ENCODE assay signal across 1 cellular context in the genomic region with DNA sequence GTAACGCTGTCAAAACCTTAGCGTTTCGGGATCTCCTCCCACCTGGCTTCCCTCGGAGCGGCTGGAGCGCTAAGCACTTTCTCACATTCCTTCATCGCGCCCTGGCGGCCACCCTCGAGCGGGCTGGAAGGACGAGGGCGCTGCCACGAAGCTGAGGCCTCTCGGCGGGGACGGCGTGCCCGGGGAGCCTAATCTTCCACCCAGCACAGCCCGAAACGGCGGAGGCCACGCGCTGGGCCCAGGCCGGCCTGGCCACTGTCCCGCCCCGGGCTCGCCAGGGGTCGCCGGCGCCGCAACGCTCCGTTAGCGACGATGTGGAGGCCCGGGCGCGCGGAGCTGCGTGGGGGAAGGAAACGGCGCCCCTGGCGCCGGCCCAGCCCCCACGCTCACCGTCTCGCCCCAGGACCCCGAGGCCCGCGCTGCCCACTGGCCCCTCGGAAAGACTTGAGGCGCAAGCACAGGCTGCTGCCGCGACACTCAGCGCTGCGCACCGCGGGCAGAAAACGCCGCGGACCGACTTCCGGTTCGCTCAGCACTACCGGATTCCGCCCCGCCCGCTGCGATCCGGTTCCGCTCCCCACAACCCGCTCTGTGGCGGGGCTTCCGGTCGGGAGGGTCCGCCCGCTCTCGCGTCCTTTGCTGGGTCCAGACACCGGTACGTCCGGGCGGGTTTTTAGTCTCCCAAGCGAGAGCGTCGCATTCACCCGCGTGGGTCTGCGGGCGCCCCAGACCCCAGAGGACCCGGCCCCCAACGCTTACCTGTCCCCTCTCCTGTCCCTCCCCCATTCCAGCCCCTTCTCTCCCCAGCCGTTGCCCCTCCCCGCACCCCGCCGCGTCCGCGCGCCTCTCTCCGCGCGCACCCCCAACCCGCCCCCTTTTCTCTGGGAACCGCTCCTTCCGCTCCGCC.
A peak's percentile ranks its signal among the peaks of the same experiment; 100 is the strongest.
TF ChIP-seq lines count a peak whose summit lies in the region.

A gene with protein sequence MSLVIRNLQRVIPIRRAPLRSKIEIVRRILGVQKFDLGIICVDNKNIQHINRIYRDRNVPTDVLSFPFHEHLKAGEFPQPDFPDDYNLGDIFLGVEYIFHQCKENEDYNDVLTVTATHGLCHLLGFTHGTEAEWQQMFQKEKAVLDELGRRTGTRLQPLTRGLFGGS (plus strand): TSS at position 582 of the 907 bp plus-strand sequence. CDS start 572 bp downstream, outside the sequence.

TF ChIP-seq in HepG2, 621 proteins besides CTCF, POLR2A, EP300 and RAD21 (continued from another document and continues in another):
- peak; percentile 98 for TF ChIP-seq HNRNPK (IDR thresholded peaks at IDR 0.05; ENCODE audit: low read depth, low read length, poor library complexity, severe bottlenecking)
- TF ChIP-seq, protein P1, sequence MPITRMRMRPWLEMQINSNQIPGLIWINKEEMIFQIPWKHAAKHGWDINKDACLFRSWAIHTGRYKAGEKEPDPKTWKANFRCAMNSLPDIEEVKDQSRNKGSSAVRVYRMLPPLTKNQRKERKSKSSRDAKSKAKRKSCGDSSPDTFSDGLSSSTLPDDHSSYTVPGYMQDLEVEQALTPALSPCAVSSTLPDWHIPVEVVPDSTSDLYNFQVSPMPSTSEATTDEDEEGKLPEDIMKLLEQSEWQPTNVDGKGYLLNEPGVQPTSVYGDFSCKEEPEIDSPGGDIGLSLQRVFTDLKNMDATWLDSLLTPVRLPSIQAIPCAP (CRISPR knock-in tag; IDR thresholded peaks at IDR 0.05; ENCODE audit: low read depth), result no peak
- TF ChIP-seq NFYB (CRISPR knock-in tag; IDR thresholded peaks at IDR 0.05), result no peak
- no peak for TF ChIP-seq ZFP37 (CRISPR knock-in tag; IDR thresholded peaks at IDR 0.05; ENCODE audit: borderline replicate concordance)
- TF ChIP-seq, protein P2, sequence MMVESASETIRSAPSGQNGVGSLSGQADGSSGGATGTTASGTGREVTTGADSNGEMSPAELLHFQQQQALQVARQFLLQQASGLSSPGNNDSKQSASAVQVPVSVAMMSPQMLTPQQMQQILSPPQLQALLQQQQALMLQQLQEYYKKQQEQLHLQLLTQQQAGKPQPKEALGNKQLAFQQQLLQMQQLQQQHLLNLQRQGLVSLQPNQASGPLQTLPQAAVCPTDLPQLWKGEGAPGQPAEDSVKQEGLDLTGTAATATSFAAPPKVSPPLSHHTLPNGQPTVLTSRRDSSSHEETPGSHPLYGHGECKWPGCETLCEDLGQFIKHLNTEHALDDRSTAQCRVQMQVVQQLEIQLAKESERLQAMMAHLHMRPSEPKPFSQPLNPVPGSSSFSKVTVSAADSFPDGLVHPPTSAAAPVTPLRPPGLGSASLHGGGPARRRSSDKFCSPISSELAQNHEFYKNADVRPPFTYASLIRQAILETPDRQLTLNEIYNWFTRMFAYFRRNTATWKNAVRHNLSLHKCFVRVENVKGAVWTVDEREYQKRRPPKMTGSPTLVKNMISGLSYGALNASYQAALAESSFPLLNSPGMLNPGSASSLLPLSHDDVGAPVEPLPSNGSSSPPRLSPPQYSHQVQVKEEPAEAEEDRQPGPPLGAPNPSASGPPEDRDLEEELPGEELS (CRISPR knock-in tag; IDR thresholded peaks at IDR 0.05), result peak; percentile 45; the same call in 1 of the 2 replicates
- no peak for TF ChIP-seq KLF11 (CRISPR knock-in tag; IDR thresholded peaks at IDR 0.05)
- TF ChIP-seq, protein P3, sequence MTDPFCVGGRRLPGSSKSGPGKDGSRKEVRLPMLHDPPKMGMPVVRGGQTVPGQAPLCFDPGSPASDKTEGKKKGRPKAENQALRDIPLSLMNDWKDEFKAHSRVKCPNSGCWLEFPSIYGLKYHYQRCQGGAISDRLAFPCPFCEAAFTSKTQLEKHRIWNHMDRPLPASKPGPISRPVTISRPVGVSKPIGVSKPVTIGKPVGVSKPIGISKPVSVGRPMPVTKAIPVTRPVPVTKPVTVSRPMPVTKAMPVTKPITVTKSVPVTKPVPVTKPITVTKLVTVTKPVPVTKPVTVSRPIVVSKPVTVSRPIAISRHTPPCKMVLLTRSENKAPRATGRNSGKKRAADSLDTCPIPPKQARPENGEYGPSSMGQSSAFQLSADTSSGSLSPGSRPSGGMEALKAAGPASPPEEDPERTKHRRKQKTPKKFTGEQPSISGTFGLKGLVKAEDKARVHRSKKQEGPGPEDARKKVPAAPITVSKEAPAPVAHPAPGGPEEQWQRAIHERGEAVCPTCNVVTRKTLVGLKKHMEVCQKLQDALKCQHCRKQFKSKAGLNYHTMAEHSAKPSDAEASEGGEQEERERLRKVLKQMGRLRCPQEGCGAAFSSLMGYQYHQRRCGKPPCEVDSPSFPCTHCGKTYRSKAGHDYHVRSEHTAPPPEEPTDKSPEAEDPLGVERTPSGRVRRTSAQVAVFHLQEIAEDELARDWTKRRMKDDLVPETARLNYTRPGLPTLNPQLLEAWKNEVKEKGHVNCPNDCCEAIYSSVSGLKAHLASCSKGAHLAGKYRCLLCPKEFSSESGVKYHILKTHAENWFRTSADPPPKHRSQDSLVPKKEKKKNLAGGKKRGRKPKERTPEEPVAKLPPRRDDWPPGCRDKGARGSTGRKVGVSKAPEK (CRISPR knock-in tag; IDR thresholded peaks at IDR 0.05; ENCODE audit: borderline replicate concordance), result peak; percentile 78; the same call in 1 of the 2 replicates
- TF ChIP-seq, protein P4, sequence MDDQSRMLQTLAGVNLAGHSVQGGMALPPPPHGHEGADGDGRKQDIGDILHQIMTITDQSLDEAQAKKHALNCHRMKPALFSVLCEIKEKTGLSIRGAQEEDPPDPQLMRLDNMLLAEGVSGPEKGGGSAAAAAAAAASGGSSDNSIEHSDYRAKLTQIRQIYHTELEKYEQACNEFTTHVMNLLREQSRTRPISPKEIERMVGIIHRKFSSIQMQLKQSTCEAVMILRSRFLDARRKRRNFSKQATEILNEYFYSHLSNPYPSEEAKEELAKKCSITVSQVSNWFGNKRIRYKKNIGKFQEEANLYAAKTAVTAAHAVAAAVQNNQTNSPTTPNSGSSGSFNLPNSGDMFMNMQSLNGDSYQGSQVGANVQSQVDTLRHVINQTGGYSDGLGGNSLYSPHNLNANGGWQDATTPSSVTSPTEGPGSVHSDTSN (CRISPR knock-in tag; IDR thresholded peaks at IDR 0.05; ENCODE audit: borderline replicate concordance), result no peak
- TF ChIP-seq, protein P5, sequence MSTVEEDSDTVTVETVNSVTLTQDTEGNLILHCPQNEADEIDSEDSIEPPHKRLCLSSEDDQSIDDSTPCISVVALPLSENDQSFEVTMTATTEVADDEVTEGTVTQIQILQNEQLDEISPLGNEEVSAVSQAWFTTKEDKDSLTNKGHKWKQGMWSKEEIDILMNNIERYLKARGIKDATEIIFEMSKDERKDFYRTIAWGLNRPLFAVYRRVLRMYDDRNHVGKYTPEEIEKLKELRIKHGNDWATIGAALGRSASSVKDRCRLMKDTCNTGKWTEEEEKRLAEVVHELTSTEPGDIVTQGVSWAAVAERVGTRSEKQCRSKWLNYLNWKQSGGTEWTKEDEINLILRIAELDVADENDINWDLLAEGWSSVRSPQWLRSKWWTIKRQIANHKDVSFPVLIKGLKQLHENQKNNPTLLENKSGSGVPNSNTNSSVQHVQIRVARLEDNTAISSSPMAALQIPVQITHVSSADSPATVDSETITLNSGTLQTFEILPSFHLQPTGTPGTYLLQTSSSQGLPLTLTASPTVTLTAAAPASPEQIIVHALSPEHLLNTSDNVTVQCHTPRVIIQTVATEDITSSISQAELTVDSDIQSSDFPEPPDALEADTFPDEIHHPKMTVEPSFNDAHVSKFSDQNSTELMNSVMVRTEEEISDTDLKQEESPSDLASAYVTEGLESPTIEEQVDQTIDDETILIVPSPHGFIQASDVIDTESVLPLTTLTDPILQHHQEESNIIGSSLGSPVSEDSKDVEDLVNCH (CRISPR knock-in tag; IDR thresholded peaks at IDR 0.05), result no peak
- peak; percentile 84; the same call in 1 of the 2 replicates for TF ChIP-seq ZBTB38 (CRISPR knock-in tag; IDR thresholded peaks at IDR 0.05)
- peak; percentile 32; the same call in 1 of the 2 replicates for TF ChIP-seq ZNF780A (CRISPR knock-in tag; IDR thresholded peaks at IDR 0.05)
- peak; percentile 91; the same call in 1 of the 2 replicates for TF ChIP-seq SRY (CRISPR knock-in tag; IDR thresholded peaks at IDR 0.05)
- TF ChIP-seq KLF16 (CRISPR knock-in tag; IDR thresholded peaks at IDR 0.05), result peak in 1 of 2 experiments; percentile 93; a peak in 2 of 4 replicates
- TF ChIP-seq FOXA3 (CRISPR knock-in tag; IDR thresholded peaks at IDR 0.05), result peak; percentile 52
- TF ChIP-seq, protein P6, sequence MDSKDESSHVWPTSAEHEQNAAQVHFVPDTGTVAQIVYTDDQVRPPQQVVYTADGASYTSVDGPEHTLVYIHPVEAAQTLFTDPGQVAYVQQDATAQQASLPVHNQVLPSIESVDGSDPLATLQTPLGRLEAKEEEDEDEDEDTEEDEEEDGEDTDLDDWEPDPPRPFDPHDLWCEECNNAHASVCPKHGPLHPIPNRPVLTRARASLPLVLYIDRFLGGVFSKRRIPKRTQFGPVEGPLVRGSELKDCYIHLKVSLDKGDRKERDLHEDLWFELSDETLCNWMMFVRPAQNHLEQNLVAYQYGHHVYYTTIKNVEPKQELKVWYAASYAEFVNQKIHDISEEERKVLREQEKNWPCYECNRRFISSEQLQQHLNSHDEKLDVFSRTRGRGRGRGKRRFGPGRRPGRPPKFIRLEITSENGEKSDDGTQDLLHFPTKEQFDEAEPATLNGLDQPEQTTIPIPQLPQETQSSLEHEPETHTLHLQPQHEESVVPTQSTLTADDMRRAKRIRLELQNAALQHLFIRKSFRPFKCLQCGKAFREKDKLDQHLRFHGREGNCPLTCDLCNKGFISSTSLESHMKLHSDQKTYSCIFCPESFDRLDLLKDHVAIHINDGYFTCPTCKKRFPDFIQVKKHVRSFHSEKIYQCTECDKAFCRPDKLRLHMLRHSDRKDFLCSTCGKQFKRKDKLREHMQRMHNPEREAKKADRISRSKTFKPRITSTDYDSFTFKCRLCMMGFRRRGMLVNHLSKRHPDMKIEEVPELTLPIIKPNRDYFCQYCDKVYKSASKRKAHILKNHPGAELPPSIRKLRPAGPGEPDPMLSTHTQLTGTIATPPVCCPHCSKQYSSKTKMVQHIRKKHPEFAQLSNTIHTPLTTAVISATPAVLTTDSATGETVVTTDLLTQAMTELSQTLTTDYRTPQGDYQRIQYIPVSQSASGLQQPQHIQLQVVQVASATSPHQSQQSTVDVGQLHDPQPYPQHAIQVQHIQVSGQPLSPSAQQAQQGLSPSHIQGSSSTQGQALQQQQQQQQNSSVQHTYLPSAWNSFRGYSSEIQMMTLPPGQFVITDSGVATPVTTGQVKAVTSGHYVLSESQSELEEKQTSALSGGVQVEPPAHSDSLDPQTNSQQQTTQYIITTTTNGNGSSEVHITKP (CRISPR knock-in tag; IDR thresholded peaks at IDR 0.05; ENCODE audit: low read depth), result no peak
- no peak for TF ChIP-seq ZEB1 (IDR thresholded peaks at IDR 0.05; ENCODE audit: insufficient replicate concordance, low read depth)
- TF ChIP-seq ZNF547 (CRISPR knock-in tag; IDR thresholded peaks at IDR 0.05), result peak; percentile 91
- TF ChIP-seq ZNF234 (CRISPR knock-in tag; conservative IDR thresholded peaks at IDR 0.05), result no peak; the same call in 1 of the 2 replicates
- peak; percentile 97 for TF ChIP-seq ZFY (CRISPR knock-in tag; IDR thresholded peaks at IDR 0.05)
- TF ChIP-seq, protein P7, sequence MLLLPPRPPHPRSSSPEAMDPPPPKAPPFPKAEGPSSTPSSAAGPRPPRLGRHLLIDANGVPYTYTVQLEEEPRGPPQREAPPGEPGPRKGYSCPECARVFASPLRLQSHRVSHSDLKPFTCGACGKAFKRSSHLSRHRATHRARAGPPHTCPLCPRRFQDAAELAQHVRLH (CRISPR knock-in tag; IDR thresholded peaks at IDR 0.05; ENCODE audit: borderline replicate concordance, low read depth), result no peak
- TF ChIP-seq SNAPC2 (CRISPR knock-in tag; IDR thresholded peaks at IDR 0.05), result 0 out of 2 replicates have a peak, but pooled peaks have one; percentile 71
- peak; percentile 78 for TF ChIP-seq ZMYM4 (CRISPR knock-in tag; IDR thresholded peaks at IDR 0.05)
- no peak for TF ChIP-seq RFXANK (CRISPR knock-in tag; IDR thresholded peaks at IDR 0.05)
- TF ChIP-seq ZFP36 (IDR thresholded peaks at IDR 0.05; ENCODE audit: borderline replicate concordance, low read depth, low read length, partially characterized antibody), result no peak
- TF ChIP-seq, protein P8, sequence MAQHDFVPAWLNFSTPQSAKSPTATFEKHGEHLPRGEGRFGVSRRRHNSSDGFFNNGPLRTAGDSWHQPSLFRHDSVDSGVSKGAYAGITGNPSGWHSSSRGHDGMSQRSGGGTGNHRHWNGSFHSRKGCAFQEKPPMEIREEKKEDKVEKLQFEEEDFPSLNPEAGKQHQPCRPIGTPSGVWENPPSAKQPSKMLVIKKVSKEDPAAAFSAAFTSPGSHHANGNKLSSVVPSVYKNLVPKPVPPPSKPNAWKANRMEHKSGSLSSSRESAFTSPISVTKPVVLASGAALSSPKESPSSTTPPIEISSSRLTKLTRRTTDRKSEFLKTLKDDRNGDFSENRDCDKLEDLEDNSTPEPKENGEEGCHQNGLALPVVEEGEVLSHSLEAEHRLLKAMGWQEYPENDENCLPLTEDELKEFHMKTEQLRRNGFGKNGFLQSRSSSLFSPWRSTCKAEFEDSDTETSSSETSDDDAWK (CRISPR knock-in tag; IDR thresholded peaks at IDR 0.05), result no peak
- TF ChIP-seq, protein P9, sequence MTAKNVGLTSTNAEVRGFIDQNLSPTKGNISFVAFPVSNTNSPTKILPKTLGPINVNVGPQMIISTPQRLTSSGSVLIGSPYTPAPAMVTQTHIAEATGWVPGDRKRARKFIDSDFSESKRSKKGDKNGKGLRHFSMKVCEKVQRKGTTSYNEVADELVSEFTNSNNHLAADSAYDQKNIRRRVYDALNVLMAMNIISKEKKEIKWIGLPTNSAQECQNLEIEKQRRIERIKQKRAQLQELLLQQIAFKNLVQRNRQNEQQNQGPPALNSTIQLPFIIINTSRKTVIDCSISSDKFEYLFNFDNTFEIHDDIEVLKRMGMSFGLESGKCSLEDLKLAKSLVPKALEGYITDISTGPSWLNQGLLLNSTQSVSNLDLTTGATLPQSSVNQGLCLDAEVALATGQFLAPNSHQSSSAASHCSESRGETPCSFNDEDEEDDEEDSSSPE (CRISPR knock-in tag; IDR thresholded peaks at IDR 0.05), result peak; percentile 77
- no peak for TF ChIP-seq ZNF17 (CRISPR knock-in tag; IDR thresholded peaks at IDR 0.05)
- no peak for TF ChIP-seq PHF5A (CRISPR knock-in tag; IDR thresholded peaks at IDR 0.05; ENCODE audit: low read depth, unreplicated experiment)
- TF ChIP-seq HDAC1 (CRISPR knock-in tag; IDR thresholded peaks at IDR 0.05), result peak; percentile 95
- TF ChIP-seq, protein P10, sequence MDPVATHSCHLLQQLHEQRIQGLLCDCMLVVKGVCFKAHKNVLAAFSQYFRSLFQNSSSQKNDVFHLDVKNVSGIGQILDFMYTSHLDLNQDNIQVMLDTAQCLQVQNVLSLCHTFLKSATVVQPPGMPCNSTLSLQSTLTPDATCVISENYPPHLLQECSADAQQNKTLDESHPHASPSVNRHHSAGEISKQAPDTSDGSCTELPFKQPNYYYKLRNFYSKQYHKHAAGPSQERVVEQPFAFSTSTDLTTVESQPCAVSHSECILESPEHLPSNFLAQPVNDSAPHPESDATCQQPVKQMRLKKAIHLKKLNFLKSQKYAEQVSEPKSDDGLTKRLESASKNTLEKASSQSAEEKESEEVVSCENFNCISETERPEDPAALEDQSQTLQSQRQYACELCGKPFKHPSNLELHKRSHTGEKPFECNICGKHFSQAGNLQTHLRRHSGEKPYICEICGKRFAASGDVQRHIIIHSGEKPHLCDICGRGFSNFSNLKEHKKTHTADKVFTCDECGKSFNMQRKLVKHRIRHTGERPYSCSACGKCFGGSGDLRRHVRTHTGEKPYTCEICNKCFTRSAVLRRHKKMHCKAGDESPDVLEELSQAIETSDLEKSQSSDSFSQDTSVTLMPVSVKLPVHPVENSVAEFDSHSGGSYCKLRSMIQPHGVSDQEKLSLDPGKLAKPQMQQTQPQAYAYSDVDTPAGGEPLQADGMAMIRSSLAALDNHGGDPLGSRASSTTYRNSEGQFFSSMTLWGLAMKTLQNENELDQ (CRISPR knock-in tag; IDR thresholded peaks at IDR 0.05; ENCODE audit: borderline replicate concordance), result no peak
- peak; percentile 47 for TF ChIP-seq XRCC5 (optimal IDR thresholded peaks at IDR 0.05; ENCODE audit: low read length)
